ENCODE assay signal across 17 cellular contexts in genomic region chr3:71490692-71491091, GRCh38.
"Had no signal": no experiment of that assay in that cellular context is flagged by ENCODE, and none has a peak within 500 bp of the region (broad histone marks: within the 10 kb centered on the region; RNA-seq: fewer than 3 reads in every experiment).

No MANE protein-coding gene starts in this region.

- DNase-seq: activated CD4-positive, alpha-beta T cell treated with anti-CD3 and anti-CD28 coated beads for 1 hour; activated CD4-positive, alpha-beta T cell treated with anti-CD3 and anti-CD28 coated beads, Interleukin-2, amount 50 U/mL, for 4 hours; activated gamma-delta T cell; central memory CD4-positive, alpha-beta T cell; effector memory CD8-positive, alpha-beta T cell; gastrocnemius medialis; hypothalamus; left ventricle myocardium inferior; ovary; SHP77; spleen; stimulated activated CD4-positive, alpha-beta T cell treated with anti-CD3 and anti-CD28 coated beads, Interleukin-4, amount 100 ng/mL, for 1 hour; stimulated activated naive CD4-positive, alpha-beta T cell treated with Interleukin-2 at 50 U/mL for 16 hours; substantia nigra; SW 1271; thyroid gland had no signal

- H3K4me3 Mint-ChIP-seq: natural killer cell treated with Interleukin-12 subunit alpha and Interleukin-12 subunit beta and Interleukin-15 and Interleukin-18, amount 100 ng/mL, for 72 hours had no signal

- ATAC-seq: effector memory CD8-positive, alpha-beta T cell; gastrocnemius medialis; natural killer cell treated with Interleukin-12 subunit alpha and Interleukin-12 subunit beta and Interleukin-15 and Interleukin-18, amount 100 ng/mL, for 72 hours had no signal

- H3K27me3 Mint-ChIP-seq: effector memory CD8-positive, alpha-beta T cell; natural killer cell treated with Interleukin-12 subunit alpha and Interleukin-12 subunit beta and Interleukin-15 and Interleukin-18, amount 100 ng/mL, for 72 hours had no signal
